15 cellular contexts compared by ENCODE assay signal in genomic region chr5:133319905-133320520, GRCh38.
DNase-seq lines count a peak whose midpoint lies in the region; ATAC-seq and TF ChIP-seq lines count a peak whose summit lies in the region.
"Had no signal": no experiment of that assay in that cellular context is flagged by ENCODE, and none has a peak within 500 bp of the region (broad histone marks: within the 10 kb centered on the region; RNA-seq: fewer than 3 reads in every experiment).

No MANE protein-coding gene starts in this region.

- TF ChIP-seq CTCF in GM12864 (IDR thresholded peaks at IDR 0.05; ENCODE audit: low read depth, low read length, missing control alignments) (peak; percentile 29), chondrocyte (IDR thresholded peaks at IDR 0.05) (peak; percentile 14), nephron progenitor cell (IDR thresholded peaks at IDR 0.05) (no peak)

- H3K36me3 Mint-ChIP-seq in chondrocyte (ENCODE audit: low read depth) (no peaks in the 10 kb centered on the region), nephron progenitor cell (ENCODE audit: low read depth) (no peaks in the 10 kb centered on the region)
- H3K36me3 Mint-ChIP-seq in naive thymus-derived CD8-positive, alpha-beta T cell: no peaks in the 10 kb centered on the region
- H3K36me3 Mint-ChIP-seq: activated CD4-positive, alpha-beta memory T cell treated with anti-CD3 and anti-CD28 coated beads for 36 hours; brain; natural killer cell treated with Interleukin-12 subunit alpha and Interleukin-12 subunit beta and Interleukin-15 and Interleukin-18, amount 100 ng/mL, for 72 hours had no signal

- H3K79me1 ChIP-seq in mesendoderm (ENCODE audit: low read length): no peaks in the 10 kb centered on the region

- no peaks in the 10 kb centered on the region for H3K4me1 Mint-ChIP-seq in chondrocyte (ENCODE audit: low read depth)
- H3K4me1 Mint-ChIP-seq in naive thymus-derived CD8-positive, alpha-beta T cell: peaks cover 0 to 6% (median 1%) of the 10 kb centered on the region in 4 donors
- peaks cover 5% of the 10 kb centered on the region for H3K4me1 Mint-ChIP-seq in nephron progenitor cell
- H3K4me1 Mint-ChIP-seq: brain had no signal

- H3K79me2 ChIP-seq in mesendoderm (ENCODE audit: control insufficient read depth, insufficient read depth, low read length): no peaks in the 10 kb centered on the region

- H2BK15ac ChIP-seq in mesendoderm (replicated peaks; ENCODE audit: low read depth): no peak overlapping the region

- H3K4me3 Mint-ChIP-seq in chondrocyte (ENCODE audit: unreplicated experiment) (no peak overlapping the region), nephron progenitor cell (no peak overlapping the region)
- H3K4me3 Mint-ChIP-seq in naive thymus-derived CD8-positive, alpha-beta T cell: no peak overlapping the region
- H3K4me3 Mint-ChIP-seq: activated CD4-positive, alpha-beta memory T cell treated with anti-CD3 and anti-CD28 coated beads for 36 hours; brain; CD4-positive, alpha-beta T cell; natural killer cell treated with Interleukin-12 subunit alpha and Interleukin-12 subunit beta and Interleukin-15 and Interleukin-18, amount 100 ng/mL, for 72 hours had no signal

- H3K27me3 ChIP-seq in mesendoderm (ENCODE audit: insufficient read depth, low read length, poor library complexity): no peaks in the 10 kb centered on the region

- no peak overlapping the region for H3K4ac ChIP-seq in mesendoderm (ENCODE audit: low read depth, low read length)

- H3K18ac ChIP-seq in mesendoderm (ENCODE audit: low read length): no peak overlapping the region

- no peak overlapping the region for H4K5ac ChIP-seq in mesendoderm (ENCODE audit: low read length)

- H3K4me3 ChIP-seq in GM12864 (ENCODE audit: low read depth, low read length): no peak overlapping the region
- no peak overlapping the region for H3K4me3 ChIP-seq in mesendoderm (ENCODE audit: low read length)
- H3K4me3 ChIP-seq: heart left ventricle had no signal

- no peaks in the 10 kb centered on the region for H3K36me3 ChIP-seq in mesendoderm (ENCODE audit: control insufficient read depth, insufficient read depth, low read length)
- H3K36me3 ChIP-seq: heart left ventricle had no signal

- no CpG with 5 or more reads among the region's 5 CpGs for WGBS in mesendoderm (ENCODE audit: extremely low coverage, insufficient coverage, low lambda C conversion rate)

- no peak overlapping the region for H2AK5ac ChIP-seq in mesendoderm (ENCODE audit: low read length)

- CTCF ChIA-PET in HEK293T (lab: Yijun Ruan, JAX): interaction anchor here (0.7 to 1.3 kb wide), 5 partner anchors 9 to 208 kb away, joined by 3 to 4 read pairs (median 3); no protein-coding TSS in a partner anchor

- no peak overlapping the region for H3K9ac ChIP-seq in mesendoderm (ENCODE audit: low read length)

- H3K4me1 ChIP-seq in mesendoderm (ENCODE audit: control insufficient read depth, low read depth, low read length): no peaks in the 10 kb centered on the region

- ATAC-seq in naive thymus-derived CD8-positive, alpha-beta T cell: no peak
- ATAC-seq: heart left ventricle, left ventricle myocardium superior had no signal

- no peak overlapping the region for H2BK120ac ChIP-seq in mesendoderm (ENCODE audit: low read depth, low read length)

- H4K8ac ChIP-seq in mesendoderm (ENCODE audit: low read depth, low read length): no peak overlapping the region

- H2BK5ac ChIP-seq in mesendoderm (ENCODE audit: low read length): no peak overlapping the region

- H3K27ac Mint-ChIP-seq in chondrocyte (ENCODE audit: unreplicated experiment): no peak overlapping the region
- no peak overlapping the region for H3K27ac Mint-ChIP-seq in naive thymus-derived CD8-positive, alpha-beta T cell
- no peak overlapping the region for H3K27ac Mint-ChIP-seq in nephron progenitor cell
- H3K27ac Mint-ChIP-seq: activated CD4-positive, alpha-beta memory T cell treated with anti-CD3 and anti-CD28 coated beads for 36 hours; brain; CD4-positive, alpha-beta T cell; natural killer cell treated with Interleukin-12 subunit alpha and Interleukin-12 subunit beta and Interleukin-15 and Interleukin-18, amount 100 ng/mL, for 72 hours had no signal

- DNase-seq in GM12864 (ENCODE audit: low read depth) (no peak), HuH-7 (ENCODE audit: low spot score) (peak; percentile 18), chondrocyte (ENCODE audit: low spot score) (no peak), mesendoderm (peak; percentile 67), nephron progenitor cell (no peak), HEK293T (ENCODE audit: extremely low spot score) (no peak)
- DNase-seq in naive thymus-derived CD8-positive, alpha-beta T cell: no peak
- DNase-seq: activated CD4-positive, alpha-beta memory T cell treated with anti-CD3 and anti-CD28 coated beads for 36 hours; activated effector memory CD4-positive, alpha-beta T cell treated with anti-CD3 and anti-CD28 coated beads, Interleukin-2, amount 50 U/mL, for 16 hours; CD4-positive, alpha-beta T cell; left ventricle myocardium superior; NCI-H2171 had no signal

- H3K23ac ChIP-seq in mesendoderm (ENCODE audit: low read length): no peak overlapping the region

- H3K9me3 Mint-ChIP-seq in chondrocyte (ENCODE audit: low read depth) (no peaks in the 10 kb centered on the region), nephron progenitor cell (no peaks in the 10 kb centered on the region)
- H3K9me3 Mint-ChIP-seq in naive thymus-derived CD8-positive, alpha-beta T cell: no peaks in the 10 kb centered on the region
- H3K9me3 Mint-ChIP-seq: activated CD4-positive, alpha-beta memory T cell treated with anti-CD3 and anti-CD28 coated beads for 36 hours; brain; CD4-positive, alpha-beta T cell; natural killer cell treated with Interleukin-12 subunit alpha and Interleukin-12 subunit beta and Interleukin-15 and Interleukin-18, amount 100 ng/mL, for 72 hours had no signal

- H3K27me3 Mint-ChIP-seq in chondrocyte (ENCODE audit: low read depth) (peaks cover 15% of the 10 kb centered on the region), nephron progenitor cell (ENCODE audit: low read depth, poor library complexity) (peaks cover 16% of the 10 kb centered on the region)
- H3K27me3 Mint-ChIP-seq in naive thymus-derived CD8-positive, alpha-beta T cell: peaks cover 0 to 1% (median 0%) of the 10 kb centered on the region in 5 donors
- H3K27me3 Mint-ChIP-seq: CD4-positive, alpha-beta T cell had no signal

- H3K27ac ChIP-seq in mesendoderm (ENCODE audit: low read depth, low read length): no peak overlapping the region
- H3K27ac ChIP-seq: heart left ventricle had no signal

- POLR2A ChIA-PET in naive thymus-derived CD8-positive, alpha-beta T cell (lab: Charles Lee): no interaction called here
- POLR2A ChIA-PET in HEK293T (lab: Yijun Ruan, JAX): no interaction called here

- H3K56ac ChIP-seq in mesendoderm (ENCODE audit: low read length): no peak overlapping the region

- H3K4me2 ChIP-seq in mesendoderm (ENCODE audit: low read length): no peak overlapping the region

TF ChIP-seq in HEK293T, 16 proteins besides CTCF, POLR2A, EP300 and RAD21:
- TF ChIP-seq PKNOX1 (IDR thresholded peaks at IDR 0.05): no peak
- TF ChIP-seq ZNF384 (IDR thresholded peaks at IDR 0.05): no peak
- no peak for TF ChIP-seq CTBP1 (IDR thresholded peaks at IDR 0.05; ENCODE audit: borderline replicate concordance)
- TF ChIP-seq TARDBP (IDR thresholded peaks at IDR 0.05): no peak
- TF ChIP-seq HDGF (IDR thresholded peaks at IDR 0.05; ENCODE audit: borderline replicate concordance): no peak
- TF ChIP-seq ARNT (IDR thresholded peaks at IDR 0.05): no peak
- no peak for TF ChIP-seq NFRKB (IDR thresholded peaks at IDR 0.05)
- no peak for TF ChIP-seq SP1 (IDR thresholded peaks at IDR 0.05)
- TF ChIP-seq BHLHE40 (IDR thresholded peaks at IDR 0.05; ENCODE audit: borderline replicate concordance): no peak
- no peak for TF ChIP-seq ELF4 (IDR thresholded peaks at IDR 0.05)
- TF ChIP-seq FOXK2 (IDR thresholded peaks at IDR 0.05): no peak

Comparison
In these comparisons a context has a peak if more than half of its experiments do, and no peak if none do; other contexts are left out.
1. DNase-seq: peak in HuH-7 (single experiment) and mesendoderm (single experiment); none in GM12864 (single experiment), chondrocyte (single experiment), naive thymus-derived CD8-positive, alpha-beta T cell (0 of 10), nephron progenitor cell (single experiment) and HEK293T (single experiment).